ENCODE assay signal across 16 cellular contexts in the genomic region with DNA sequence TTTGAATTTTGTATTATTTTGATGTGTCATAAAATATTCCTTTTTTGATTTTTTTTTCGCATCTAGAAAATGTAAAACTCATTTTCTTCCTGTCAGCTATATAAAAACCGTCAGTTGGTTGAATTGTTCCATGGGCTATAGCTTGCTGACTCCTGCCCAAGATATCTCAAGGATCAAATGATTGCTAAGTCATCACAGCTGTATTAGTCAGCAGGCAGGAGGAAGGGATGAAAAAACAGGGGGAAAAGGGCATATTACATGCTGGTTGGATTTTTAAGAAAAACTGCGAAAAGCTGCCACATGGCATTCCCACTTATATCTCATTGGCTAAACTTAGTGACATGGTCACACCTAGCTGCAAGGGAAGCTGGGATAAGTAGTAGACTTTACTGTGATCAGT.
"Had no signal": no experiment of that assay in that cellular context is flagged by ENCODE, and none has a peak within 500 bp of the region (broad histone marks: within the 10 kb centered on the region; RNA-seq: fewer than 3 reads in every experiment).

No MANE protein-coding gene starts in this region.

- ATAC-seq: effector memory CD8-positive, alpha-beta T cell; naive thymus-derived CD8-positive, alpha-beta T cell; pancreas had no signal

- H3K36me3 Mint-ChIP-seq: activated naive CD8-positive, alpha-beta T cell treated with anti-CD3 and anti-CD28 coated beads, Interleukin-2, amount 10 ng/mL, durations not matched to agents 7 days and 5 days; naive thymus-derived CD8-positive, alpha-beta T cell had no signal

- H3K9me3 ChIP-seq: pancreas, thoracic aorta had no signal

- H3K4me1 ChIP-seq: left ventricle myocardium inferior, pancreas, sigmoid colon had no signal

- FAIRE-seq: kidney, pancreas had no signal

- H3K4me3 Mint-ChIP-seq: activated CD4-positive, alpha-beta T cell treated with anti-CD3 and anti-CD28 coated beads, Interleukin-2, amount 10 ng/mL, durations not matched to agents 7 days and 5 days; activated naive CD8-positive, alpha-beta T cell treated with anti-CD3 and anti-CD28 coated beads, Interleukin-2, amount 10 ng/mL, durations not matched to agents 7 days and 5 days; effector memory CD8-positive, alpha-beta T cell; naive thymus-derived CD8-positive, alpha-beta T cell; T-helper 2 cell treated with Interferon-gamma antibody and Interleukin-4, amounts not matched to agents 5 μg/mL and 100 μg/mL, for 36 hours had no signal

- H3K27me3 Mint-ChIP-seq: activated CD4-positive, alpha-beta T cell treated with anti-CD3 and anti-CD28 coated beads, Interleukin-2, amount 10 ng/mL, durations not matched to agents 7 days and 5 days; activated naive CD8-positive, alpha-beta T cell treated with anti-CD3 and anti-CD28 coated beads, Interleukin-2, amount 10 ng/mL, durations not matched to agents 7 days and 5 days; effector memory CD8-positive, alpha-beta T cell had no signal

- H3K27ac Mint-ChIP-seq: activated CD4-positive, alpha-beta T cell treated with anti-CD3 and anti-CD28 coated beads, Interleukin-2, amount 10 ng/mL, durations not matched to agents 7 days and 5 days; activated naive CD8-positive, alpha-beta T cell treated with anti-CD3 and anti-CD28 coated beads, Interleukin-2, amount 10 ng/mL, durations not matched to agents 7 days and 5 days; effector memory CD8-positive, alpha-beta T cell; naive thymus-derived CD8-positive, alpha-beta T cell; T-helper 2 cell treated with Interferon-gamma antibody and Interleukin-4, amounts not matched to agents 5 μg/mL and 100 μg/mL, for 36 hours had no signal

- H3K9me3 Mint-ChIP-seq: T-helper 2 cell treated with Interferon-gamma antibody and Interleukin-4, amounts not matched to agents 5 μg/mL and 100 μg/mL, for 36 hours had no signal

- H3K27ac ChIP-seq: left ventricle myocardium inferior, pancreas, sigmoid colon, thoracic aorta had no signal

- H3K4me1 Mint-ChIP-seq: activated CD4-positive, alpha-beta T cell treated with anti-CD3 and anti-CD28 coated beads, Interleukin-2, amount 10 ng/mL, durations not matched to agents 7 days and 5 days; activated naive CD8-positive, alpha-beta T cell treated with anti-CD3 and anti-CD28 coated beads, Interleukin-2, amount 10 ng/mL, durations not matched to agents 7 days and 5 days; naive thymus-derived CD8-positive, alpha-beta T cell had no signal

- H3K4me3 ChIP-seq: left ventricle myocardium inferior, pancreas, sigmoid colon, thoracic aorta had no signal

- DNase-seq: activated CD4-positive, alpha-beta T cell treated with anti-CD3 and anti-CD28 coated beads, Interleukin-2, amount 10 ng/mL, durations not matched to agents 7 days and 5 days; activated naive CD8-positive, alpha-beta T cell treated with anti-CD3 and anti-CD28 coated beads, Interleukin-2, amount 10 ng/mL, durations not matched to agents 7 days and 5 days; anterior cingulate cortex; dermis blood vessel endothelial cell; effector memory CD8-positive, alpha-beta T cell; hippocampal formation; kidney; left ventricle myocardium inferior; mesenchymal stem cell; naive thymus-derived CD8-positive, alpha-beta T cell; pancreas; sigmoid colon; stimulated activated CD4-positive, alpha-beta T cell treated with anti-CD3 and anti-CD28 coated beads, Interleukin-12 subunit alpha, Interleukin-12 subunit beta, amount 100 ng/mL, for 4 hours; stimulated activated CD4-positive, alpha-beta T cell treated with anti-CD3 and anti-CD28 coated beads, Interleukin-2, amount 100 ng/mL, for 24 hours had no signal
